In genomic region chr17:30117548-30118155, GRCh38 we compare ENCODE assay signal across 8 cellular contexts. TPM values are rescaled to one million over a fixed set of nuclear protein-coding genes. Genes with fewer than 3 reads are reported as not detected.
A peak's percentile ranks its signal among the peaks of the same experiment; 100 is the strongest.
DNase-seq lines count a peak whose midpoint lies in the region; ATAC-seq, FAIRE-seq and TF ChIP-seq lines count a peak whose summit lies in the region.

No MANE protein-coding gene starts in this region.

- peak overlapping the region; percentile 93 to 99 (median 98) for H3K4me3 Mint-ChIP-seq in brain

- in situ Hi-C loops in G401 (cut with HindIII; ENCODE audit: low sequenced_read_pairs) = no loop called here

- intact Hi-C loops in cardiac septum (cut with DNase I) (loop anchor here (5.0 kb wide), 2 partner anchors 175 to 360 kb away; partner anchors contain the start of genes BLMH and GOSR1), vagina (cut with DNase I) (no loop called here)

- 70% methylated on average over 3 of the region's 7 CpGs for whole genome bisulfite sequencing in mesenchymal stem cell

- no peak for FAIRE-seq in GM19239 (lab: Jason Lieb, UNC)

- H2BK5ac ChIP-seq in mesenchymal stem cell (ENCODE audit: low read depth, low read length, poor library complexity, severe bottlenecking) = no peak overlapping the region

- peak overlapping the region; percentile 98 to 100 (median 99) for H3K27ac Mint-ChIP-seq in brain

- H3K4me1 ChIP-seq in right atrium auricular region (peaks cover 0 to 27% of the 10 kb centered on the region in 2 donors), mesenchymal stem cell (ENCODE audit: control insufficient read depth, insufficient read depth, low read depth, low read length) (peaks cover 3% of the 10 kb centered on the region), vagina (peaks cover 34% of the 10 kb centered on the region)

- H3K27ac ChIP-seq in right atrium auricular region (peak overlapping the region; percentile 96 to 98), mesenchymal stem cell (ENCODE audit: low read length, poor library complexity, severe bottlenecking) (no peak overlapping the region), vagina (peak overlapping the region; percentile 96)

- DNase-seq in right atrium auricular region (ENCODE audit: low spot score) (no peak), cardiac septum (ENCODE audit: low spot score) (no peak), mesenchymal stem cell (no peak), vagina (ENCODE audit: extremely low spot score in 2 of 2) (no peak), GM19239 (ENCODE audit: insufficient read length, low spot score) (no peak), G401 (ENCODE audit: low spot score) (no peak)

- H3K27me3 Mint-ChIP-seq in brain = peaks cover 5% of the 10 kb centered on the region

- no peak overlapping the region for H3K4ac ChIP-seq in mesenchymal stem cell (ENCODE audit: low read depth in 1 of 2, low read length in 2 of 2)

- H3K27me3 ChIP-seq in right atrium auricular region (no peaks in the 10 kb centered on the region), mesenchymal stem cell (ENCODE audit: control insufficient read depth in 1 of 2, insufficient read depth in 1 of 2, low read length in 2 of 2) (no peaks in the 10 kb centered on the region), vagina (no peaks in the 10 kb centered on the region)

- no peak overlapping the region for H4K91ac ChIP-seq in mesenchymal stem cell (ENCODE audit: low read length)

- peaks cover 0 to 3% (median 0%) of the 10 kb centered on the region in 5 experiments for H3K9me3 Mint-ChIP-seq in brain

- H3K36me3 ChIP-seq in right atrium auricular region = peaks cover 9% of the 10 kb centered on the region
- peaks cover 8 to 32% of the 10 kb centered on the region in 2 experiments for H3K36me3 ChIP-seq in mesenchymal stem cell (ENCODE audit: control insufficient read depth in 1 of 2, insufficient read depth in 2 of 2, low read depth in 1 of 2, low read length in 2 of 2)
- peaks cover 0 to 15% of the 10 kb centered on the region in 2 donors for H3K36me3 ChIP-seq in vagina

- H3K4me1 Mint-ChIP-seq in brain = peaks cover 57% of the 10 kb centered on the region

- no peak overlapping the region for H2BK120ac ChIP-seq in mesenchymal stem cell (ENCODE audit: low read depth, low read length)

- H3K23ac ChIP-seq in mesenchymal stem cell (ENCODE audit: low read length in 2 of 2) = no peak overlapping the region

- H4K8ac ChIP-seq in mesenchymal stem cell (ENCODE audit: low read length) = no peak overlapping the region

- no peak overlapping the region for H2BK12ac ChIP-seq in mesenchymal stem cell (ENCODE audit: low read length in 2 of 2)

- no peak overlapping the region for H2AFZ ChIP-seq in mesenchymal stem cell (ENCODE audit: low read depth, low read length)

- peak overlapping the region; percentile 57 for H3K4me2 ChIP-seq in mesenchymal stem cell (ENCODE audit: low read length, poor library complexity, severe bottlenecking)

- peaks cover 2% of the 10 kb centered on the region for H3K79me1 ChIP-seq in mesenchymal stem cell (replicated peaks; ENCODE audit: low read length, poor library complexity, severe bottlenecking)

- H3K9ac ChIP-seq in mesenchymal stem cell (ENCODE audit: low read length) = peak overlapping the region; percentile 98

- no peak for TF ChIP-seq CTCF in right atrium auricular region (IDR thresholded peaks at IDR 0.05)
- no peak for TF ChIP-seq CTCF in brain (conservative IDR thresholded peaks at IDR 0.05)
- TF ChIP-seq CTCF in vagina (IDR thresholded peaks at IDR 0.05) = no peak

- peaks cover 30% of the 10 kb centered on the region for H3K36me3 Mint-ChIP-seq in brain

- no peaks in the 10 kb centered on the region for H3K9me3 ChIP-seq in right atrium auricular region
- no peaks in the 10 kb centered on the region for H3K9me3 ChIP-seq in mesenchymal stem cell (ENCODE audit: control insufficient read depth, low read length)
- no peaks in the 10 kb centered on the region for H3K9me3 ChIP-seq in vagina

- no peak overlapping the region for H3K14ac ChIP-seq in mesenchymal stem cell (ENCODE audit: low read length in 2 of 2)

- H2AK5ac ChIP-seq in mesenchymal stem cell (ENCODE audit: low read length, severe bottlenecking) = no peak overlapping the region

- H3K4me3 ChIP-seq in right atrium auricular region (peak overlapping the region; percentile 71 to 81), mesenchymal stem cell (ENCODE audit: insufficient read depth in 1 of 2, low read depth in 1 of 2, low read length in 2 of 2) (peak overlapping the region; percentile 67 to 87), vagina (peak overlapping the region; percentile 69 to 77)

- no peak overlapping the region for H3K18ac ChIP-seq in mesenchymal stem cell (ENCODE audit: low read depth in 1 of 2, low read length in 2 of 2)

- TF ChIP-seq POLR2A in vagina (IDR thresholded peaks at IDR 0.05) = no peak

- no peak for ATAC-seq in GM21526 (IDR thresholded peaks at IDR 0.05; ENCODE audit: low FRiP score, unreplicated experiment)

- H2BK15ac ChIP-seq in mesenchymal stem cell (ENCODE audit: low read depth, poor library complexity, severe bottlenecking) = no peak overlapping the region

RNA-seq across cellular contexts. Expression of gene NSRP1, which starts 1.0 kb away (rescaled TPM):
- total RNA-seq in right atrium auricular region (10 to 100 TPM; 14.7 to 16.6 TPM), cardiac septum (35.7 TPM), vagina (17.4 TPM)
- polyA plus RNA-seq in brain (ENCODE audit: insufficient read depth, low read depth, low replicate concordance) = 13.1 TPM
- polyA plus RNA-seq in mesenchymal stem cell (2013, experiment 1 of 2) = 78.3 TPM
- polyA plus RNA-seq in mesenchymal stem cell (2013, experiment 2 of 2) = 76.5 TPM
- 0.98 and 6.1 TPM in 2 replicates for total RNA-seq in G401 (2014; rRNA removed; shearing (Covaris generic))
